In genomic region chr9:136726118-136726517, GRCh38 we compare ENCODE assay signal across 1 cellular context.
TF ChIP-seq lines count a peak whose summit lies in the region.

No MANE protein-coding gene starts in this region.

TF ChIP-seq in H1, 55 proteins besides CTCF, POLR2A, EP300 and RAD21:
- no peak for TF ChIP-seq JUN (IDR thresholded peaks at IDR 0.05; ENCODE audit: low read depth, low read length)
- TF ChIP-seq EZH2 (IDR thresholded peaks at IDR 0.05; ENCODE audit: low read depth, low read length, severe bottlenecking) = no peak
- TF ChIP-seq ATF2 (IDR thresholded peaks at IDR 0.05; ENCODE audit: low read length) = no peak
- no peak for TF ChIP-seq NRF1 (IDR thresholded peaks at IDR 0.05; ENCODE audit: low read depth, low read length)
- no peak for TF ChIP-seq TCF12 (IDR thresholded peaks at IDR 0.05; ENCODE audit: low read depth, low read length)
- no peak for TF ChIP-seq PHF8 (conservative IDR thresholded peaks at IDR 0.05; ENCODE audit: low read depth, low read length)
